ENCODE assay signal across 8 cellular contexts in the genomic region with DNA sequence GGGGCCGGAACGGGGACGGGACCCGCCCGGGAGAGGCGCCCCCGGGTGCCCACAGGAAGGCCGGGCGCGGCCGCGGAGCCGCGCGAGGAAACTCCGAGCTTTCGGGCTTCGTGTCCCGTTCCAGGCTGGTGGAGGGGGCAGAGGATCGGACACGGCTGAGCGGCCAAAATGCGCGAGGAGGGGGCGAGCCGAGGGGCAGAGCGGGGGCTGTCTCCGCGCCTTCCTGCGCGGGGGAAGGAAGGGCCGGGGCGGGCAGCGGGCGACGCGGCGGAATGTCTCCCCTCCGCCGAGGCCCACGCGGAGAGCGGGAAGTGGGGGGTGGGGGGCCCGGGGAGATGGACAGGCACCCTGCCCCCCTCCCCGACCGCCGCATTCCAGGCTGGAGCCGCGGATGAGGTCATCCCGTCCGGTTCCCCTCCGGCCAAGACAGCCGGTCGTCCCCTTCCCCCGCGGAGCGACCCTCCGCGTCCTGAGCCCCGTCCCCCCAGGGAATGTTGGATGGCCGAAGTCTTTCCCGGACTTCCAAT. TPM values are rescaled to one million over a fixed set of nuclear protein-coding genes. Genes with fewer than 3 reads are reported as not detected.
DNase-seq lines count a peak whose midpoint lies in the region; ATAC-seq and TF ChIP-seq lines count a peak whose summit lies in the region.

No MANE protein-coding gene starts in this region.

- peaks cover 37% of the 10 kb centered on the region for H3K4me1 Mint-ChIP-seq in endothelial cell (ENCODE audit: unreplicated experiment)

- H3K4me3 ChIP-seq in NT2/D1 (ENCODE audit: insufficient read length, low read depth) (peak overlapping the region; percentile 64), muscle layer of duodenum (ENCODE audit: low read depth in 1 of 2, low read length in 2 of 2) (peak overlapping the region; percentile 72 to 74)

- H3K4me1 ChIP-seq in NT2/D1 (ENCODE audit: insufficient read depth, insufficient read length) (peaks cover 27% of the 10 kb centered on the region), muscle layer of duodenum (ENCODE audit: control insufficient read depth in 1 of 2, insufficient read depth in 2 of 2, low read length in 2 of 2) (peaks cover 24 to 43% of the 10 kb centered on the region in 2 donors)

- H3K36me3 Mint-ChIP-seq in endothelial cell (ENCODE audit: low read depth, unreplicated experiment) = peaks cover under 1% of the 10 kb centered on the region

- H3K27me3 ChIP-seq in NT2/D1 (ENCODE audit: insufficient read depth, insufficient read length) (no peaks in the 10 kb centered on the region), muscle layer of duodenum (ENCODE audit: low read depth, low read length) (no peaks in the 10 kb centered on the region)

- peak overlapping the region; percentile 94 for H3K27ac ChIP-seq in muscle layer of duodenum (ENCODE audit: low read length)

- TF ChIP-seq CTCF in endothelial cell (IDR thresholded peaks at IDR 0.05; ENCODE audit: unreplicated experiment) = no peak

- H3K4me3 Mint-ChIP-seq in endothelial cell (ENCODE audit: unreplicated experiment) = peak overlapping the region; percentile 92

- peak overlapping the region; percentile 83 for H3K9ac ChIP-seq in NT2/D1 (ENCODE audit: insufficient read length, low read depth)

- H3K9me3 Mint-ChIP-seq in endothelial cell (ENCODE audit: unreplicated experiment) = no peaks in the 10 kb centered on the region

- DNase-seq in ACHN = peak; percentile 65
- DNase-seq in NT2/D1 (ENCODE audit: low read depth, low spot score) = no peak
- DNase-seq in endothelial cell (ENCODE audit: low spot score) = peak; percentile 62
- no peak for DNase-seq in NCI-H187 treated with DMSO at 0.1 percent for 48 hours (lab: John Stamatoyannopoulos, UW)
- DNase-seq in NCI-H2227 (lab: John Stamatoyannopoulos, UW; ENCODE audit: unreplicated experiment) = no peak

- ATAC-seq in HG03432 (IDR thresholded peaks at IDR 0.05; ENCODE audit: unreplicated experiment) (no peak), GM18861 (IDR thresholded peaks at IDR 0.05; ENCODE audit: unreplicated experiment) (no peak)

- H3K27me3 Mint-ChIP-seq in endothelial cell (ENCODE audit: unreplicated experiment) = peaks cover 5% of the 10 kb centered on the region

- H3K9me3 ChIP-seq in NT2/D1 (ENCODE audit: insufficient read depth, low read length) = no peaks in the 10 kb centered on the region
- H3K9me3 ChIP-seq in muscle layer of duodenum (ENCODE audit: control insufficient read depth in 1 of 2, low read length in 2 of 2) = no peaks in the 10 kb centered on the region

- in situ Hi-C loops in ACHN (cut with HindIII; ENCODE audit: low pct_ligation_motif_present, low pct_unique_long_range_greater_than_20kb, low sequenced_read_pairs) = no loop called here

- H3K36me3 ChIP-seq in NT2/D1 (ENCODE audit: insufficient read depth, insufficient read length, low read length) (peaks cover 18% of the 10 kb centered on the region), muscle layer of duodenum (ENCODE audit: control insufficient read depth in 1 of 2, insufficient read depth in 2 of 2, low read length in 2 of 2) (peaks cover 0 to 17% of the 10 kb centered on the region in 2 donors)

- peak overlapping the region; percentile 83 for H3K27ac Mint-ChIP-seq in endothelial cell (ENCODE audit: unreplicated experiment)

RNA-seq across cellular contexts. Expression of gene CDC42EP1, which starts 0.5 kb away (rescaled TPM):
- 51.2 TPM for total RNA-seq in endothelial cell (ENCODE audit: unreplicated experiment)

RNA-seq across cellular contexts. Expression of gene LGALS2, which starts 19.1 kb away (rescaled TPM):
- not detected for total RNA-seq in endothelial cell (ENCODE audit: unreplicated experiment)

RNA-seq across cellular contexts. Expression of gene CARD10, which starts 41.5 kb away (rescaled TPM):
- total RNA-seq in endothelial cell (ENCODE audit: unreplicated experiment) = 26.0 TPM

RNA-seq across cellular contexts. Expression of gene GGA1, which starts 47.9 kb away (rescaled TPM):
- 63.6 TPM for total RNA-seq in endothelial cell (ENCODE audit: unreplicated experiment)

Comparison
In these comparisons a context has a peak if more than half of its experiments do, and no peak if none do; other contexts are left out.
1. DNase-seq: peak in ACHN (single experiment) and endothelial cell (single experiment); none in NT2/D1 (single experiment), NCI-H187 treated with DMSO at 0.1 percent for 48 hours (single experiment) and NCI-H2227 (single experiment).